1 cellular context compared by ENCODE assay signal in the genomic region with DNA sequence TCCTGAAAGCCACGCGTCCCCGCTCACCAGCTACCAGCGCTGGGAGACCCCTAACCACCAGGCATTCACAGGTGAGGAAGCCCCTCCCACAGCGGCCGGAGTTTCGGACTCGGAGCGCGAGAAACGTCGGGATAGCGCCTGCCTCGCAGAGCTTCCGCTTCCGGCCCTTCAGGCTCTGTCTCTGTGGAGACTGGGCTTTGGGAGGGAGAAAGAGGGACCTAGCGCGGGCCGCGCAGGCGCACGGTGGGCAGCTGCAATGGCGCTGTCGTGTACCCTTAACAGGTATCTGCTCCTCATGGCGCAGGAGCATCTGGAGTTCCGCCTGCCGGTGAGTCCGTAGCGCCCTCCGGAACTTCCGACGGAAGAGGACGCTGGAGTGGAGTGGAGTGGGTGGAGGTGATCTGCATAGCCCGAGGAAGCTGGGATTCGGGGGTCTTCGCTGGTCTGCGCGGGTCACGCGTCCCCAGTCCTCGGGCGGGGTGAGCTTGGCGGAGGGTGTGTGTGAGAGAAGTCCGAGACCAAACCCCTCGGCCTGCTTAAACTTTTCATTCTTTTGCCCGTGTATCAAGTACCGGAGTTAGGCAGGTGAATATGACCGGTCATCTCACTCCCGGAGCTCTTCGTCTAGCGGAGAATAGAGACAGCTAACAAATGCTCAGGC.
TF ChIP-seq lines count a peak whose summit lies in the region.

Gene TRMT11, plus strand, starts transcription at position 246 of the 661 bp plus-strand sequence. Its CDS starts 11 bp downstream, at position 257.

TF ChIP-seq in HepG2, 621 proteins besides CTCF, POLR2A, EP300 and RAD21 (continued from another document):
- TF ChIP-seq HNF1B (CRISPR knock-in tag; IDR thresholded peaks at IDR 0.05) (peak; percentile 97), ISX (CRISPR knock-in tag; conservative IDR thresholded peaks at IDR 0.05) (no peak), DNMT1 (CRISPR knock-in tag; IDR thresholded peaks at IDR 0.05) (no peak; the same call in 1 of the 2 replicates), CBX2 (IDR thresholded peaks at IDR 0.05; ENCODE audit: low read depth, low read length) (no peak), CBX2 (CRISPR knock-in tag; IDR thresholded peaks at IDR 0.05; ENCODE audit: low read depth) (no peak; the same call in 1 of the 2 replicates), ZFY (CRISPR knock-in tag; IDR thresholded peaks at IDR 0.05) (peak; percentile 70; the same call in 1 of the 2 replicates), ONECUT2 (CRISPR knock-in tag; IDR thresholded peaks at IDR 0.05) (no peak), ZNF12 (CRISPR knock-in tag; IDR thresholded peaks at IDR 0.05) (0 out of 2 replicates have a peak, but pooled peaks have one; percentile 19), ZNF75D (CRISPR knock-in tag; IDR thresholded peaks at IDR 0.05; ENCODE audit: borderline replicate concordance) (no peak), MATR3 (CRISPR knock-in tag; IDR thresholded peaks at IDR 0.05) (no peak), ZNF383 (CRISPR knock-in tag; IDR thresholded peaks at IDR 0.05; ENCODE audit: borderline replicate concordance) (no peak), ZC3H4 (CRISPR knock-in tag; IDR thresholded peaks at IDR 0.05; ENCODE audit: borderline replicate concordance) (no peak; the same call in 1 of the 2 replicates), TCF12 (IDR thresholded peaks at IDR 0.05) (no peak), TCF12 (CRISPR knock-in tag; IDR thresholded peaks at IDR 0.05) (no peak)
- TF ChIP-seq, protein P1, sequence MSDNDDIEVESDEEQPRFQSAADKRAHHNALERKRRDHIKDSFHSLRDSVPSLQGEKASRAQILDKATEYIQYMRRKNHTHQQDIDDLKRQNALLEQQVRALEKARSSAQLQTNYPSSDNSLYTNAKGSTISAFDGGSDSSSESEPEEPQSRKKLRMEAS (IDR thresholded peaks at IDR 0.05): peak; percentile 92
- TF ChIP-seq, protein P2, sequence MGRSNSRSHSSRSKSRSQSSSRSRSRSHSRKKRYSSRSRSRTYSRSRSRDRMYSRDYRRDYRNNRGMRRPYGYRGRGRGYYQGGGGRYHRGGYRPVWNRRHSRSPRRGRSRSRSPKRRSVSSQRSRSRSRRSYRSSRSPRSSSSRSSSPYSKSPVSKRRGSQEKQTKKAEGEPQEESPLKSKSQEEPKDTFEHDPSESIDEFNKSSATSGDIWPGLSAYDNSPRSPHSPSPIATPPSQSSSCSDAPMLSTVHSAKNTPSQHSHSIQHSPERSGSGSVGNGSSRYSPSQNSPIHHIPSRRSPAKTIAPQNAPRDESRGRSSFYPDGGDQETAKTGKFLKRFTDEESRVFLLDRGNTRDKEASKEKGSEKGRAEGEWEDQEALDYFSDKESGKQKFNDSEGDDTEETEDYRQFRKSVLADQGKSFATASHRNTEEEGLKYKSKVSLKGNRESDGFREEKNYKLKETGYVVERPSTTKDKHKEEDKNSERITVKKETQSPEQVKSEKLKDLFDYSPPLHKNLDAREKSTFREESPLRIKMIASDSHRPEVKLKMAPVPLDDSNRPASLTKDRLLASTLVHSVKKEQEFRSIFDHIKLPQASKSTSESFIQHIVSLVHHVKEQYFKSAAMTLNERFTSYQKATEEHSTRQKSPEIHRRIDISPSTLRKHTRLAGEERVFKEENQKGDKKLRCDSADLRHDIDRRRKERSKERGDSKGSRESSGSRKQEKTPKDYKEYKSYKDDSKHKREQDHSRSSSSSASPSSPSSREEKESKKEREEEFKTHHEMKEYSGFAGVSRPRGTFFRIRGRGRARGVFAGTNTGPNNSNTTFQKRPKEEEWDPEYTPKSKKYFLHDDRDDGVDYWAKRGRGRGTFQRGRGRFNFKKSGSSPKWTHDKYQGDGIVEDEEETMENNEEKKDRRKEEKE (IDR thresholded peaks at IDR 0.05): no peak
- TF ChIP-seq, protein P3, sequence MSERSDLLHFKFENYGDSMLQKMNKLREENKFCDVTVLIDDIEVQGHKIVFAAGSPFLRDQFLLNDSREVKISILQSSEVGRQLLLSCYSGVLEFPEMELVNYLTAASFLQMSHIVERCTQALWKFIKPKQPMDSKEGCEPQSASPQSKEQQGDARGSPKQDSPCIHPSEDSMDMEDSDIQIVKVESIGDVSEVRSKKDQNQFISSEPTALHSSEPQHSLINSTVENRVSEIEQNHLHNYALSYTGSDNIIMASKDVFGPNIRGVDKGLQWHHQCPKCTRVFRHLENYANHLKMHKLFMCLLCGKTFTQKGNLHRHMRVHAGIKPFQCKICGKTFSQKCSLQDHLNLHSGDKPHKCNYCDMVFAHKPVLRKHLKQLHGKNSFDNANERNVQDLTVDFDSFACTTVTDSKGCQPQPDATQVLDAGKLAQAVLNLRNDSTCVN (CRISPR knock-in tag; IDR thresholded peaks at IDR 0.05; ENCODE audit: borderline replicate concordance): no peak
